ENCODE assay signal across 8 cellular contexts in the genomic region with DNA sequence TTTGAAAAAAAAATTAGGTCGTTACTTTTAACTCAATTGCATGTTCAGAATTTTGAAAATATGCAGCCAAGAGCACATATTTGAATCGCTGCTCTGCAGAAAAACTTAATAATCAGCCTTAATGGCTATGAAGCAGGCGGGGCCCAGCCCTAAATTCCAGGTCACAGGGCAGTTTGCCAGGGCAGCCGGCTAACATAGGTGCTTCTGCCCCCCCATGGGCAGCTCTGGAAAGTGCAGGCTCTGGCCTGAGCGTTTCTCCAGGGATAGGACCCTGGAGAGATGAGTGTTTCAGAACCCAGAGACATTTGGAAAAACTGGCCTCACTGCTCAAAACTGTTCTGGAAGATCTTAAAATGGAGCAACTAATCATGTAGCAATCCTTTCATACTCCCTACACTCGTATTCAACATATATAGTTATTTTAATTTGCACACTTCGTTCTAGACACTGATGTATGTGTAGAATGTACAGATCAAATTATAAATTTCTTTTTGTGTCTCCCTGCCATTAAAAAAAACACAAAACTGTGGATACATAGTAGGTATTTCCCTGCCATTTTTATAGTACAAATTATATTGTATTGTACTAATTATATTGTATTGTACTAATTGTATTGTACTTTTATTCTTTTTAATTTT. TPM values are rescaled to one million over a fixed set of nuclear protein-coding genes. Genes with fewer than 3 reads are reported as not detected.
A peak's percentile ranks its signal among the peaks of the same experiment; 100 is the strongest.
DNase-seq lines count a peak whose midpoint lies in the region; ATAC-seq and TF ChIP-seq lines count a peak whose summit lies in the region.

No MANE protein-coding gene starts in this region.

- H3K4me3 ChIP-seq in lung, result no peak overlapping the region

- 17 to 24% methylated on average over 7 of the region's 7 CpGs for WGBS in lung, 2 donors

- DNase-seq in ELR (ENCODE audit: low read depth) (peak; percentile 93), NCI-H748 (lab: John Stamatoyannopoulos, UW; ENCODE audit: unreplicated experiment) (peak; percentile 76), dermis microvascular lymphatic vessel endothelial cell (ENCODE audit: low read depth in 2 of 2) (peak; percentile 73 to 83), lung (ENCODE audit: low spot score) (peak; percentile 94)
- DNase-seq in activated CD4-positive, alpha-beta T cell treated with anti-CD3 and anti-CD28 coated beads, Interleukin-2, amount 50 U/mL, for 4 hours, result peak; percentile 75 to 76
- DNase-seq in stimulated activated CD8-positive, alpha-beta memory T cell treated with anti-CD3 and anti-CD28 coated beads, Interleukin-12 subunit alpha, Interleukin-12 subunit beta, amount 100 ng/mL, for 1 hour (ENCODE audit: low read depth), result peak; percentile 75

- H3K27me3 ChIP-seq in lung (ENCODE audit: control insufficient read depth, insufficient read depth), result no peaks in the 10 kb centered on the region

- H3K27ac ChIP-seq in lung (ENCODE audit: low read depth in 1 of 2, low read length in 1 of 2), result no peak overlapping the region

- H3K9me3 ChIP-seq in lung (ENCODE audit: control insufficient read depth in 2 of 2, insufficient read depth in 1 of 2, low read length in 1 of 2), result no peaks in the 10 kb centered on the region

- peak; percentile 61 for TF ChIP-seq CTCF in lung (IDR thresholded peaks at IDR 0.05; ENCODE audit: control extremely low read depth, extremely low read depth)

- H3K4me1 ChIP-seq in lung (ENCODE audit: control insufficient read depth in 2 of 2, insufficient read depth in 2 of 2, low read length in 2 of 2), result no peaks in the 10 kb centered on the region

- peak; percentile 70 for ATAC-seq in HG03342 (IDR thresholded peaks at IDR 0.05; ENCODE audit: unreplicated experiment)
- ATAC-seq in lung (ENCODE audit: insufficient read depth, low FRiP score), result peak; percentile 96
- ATAC-seq in HG03439 (IDR thresholded peaks at IDR 0.05; ENCODE audit: unreplicated experiment), result no peak

- H3K36me3 ChIP-seq in lung (ENCODE audit: control insufficient read depth in 2 of 2, insufficient read depth in 2 of 2, low read length in 2 of 2), result no peaks in the 10 kb centered on the region

RNA-seq across cellular contexts. Expression of a gene that starts 26.0 kb away (rescaled TPM):
- total RNA-seq in dermis microvascular lymphatic vessel endothelial cell (0.76 and 1.7 TPM in 2 replicates), lung (10 to 100 TPM; 10.3 to 13.9 TPM)
- polyA plus RNA-seq in lung, result 1 to 10 TPM; 5.7 to 8.8 TPM
